ENCODE assay signal across 7 cellular contexts in the genomic region with DNA sequence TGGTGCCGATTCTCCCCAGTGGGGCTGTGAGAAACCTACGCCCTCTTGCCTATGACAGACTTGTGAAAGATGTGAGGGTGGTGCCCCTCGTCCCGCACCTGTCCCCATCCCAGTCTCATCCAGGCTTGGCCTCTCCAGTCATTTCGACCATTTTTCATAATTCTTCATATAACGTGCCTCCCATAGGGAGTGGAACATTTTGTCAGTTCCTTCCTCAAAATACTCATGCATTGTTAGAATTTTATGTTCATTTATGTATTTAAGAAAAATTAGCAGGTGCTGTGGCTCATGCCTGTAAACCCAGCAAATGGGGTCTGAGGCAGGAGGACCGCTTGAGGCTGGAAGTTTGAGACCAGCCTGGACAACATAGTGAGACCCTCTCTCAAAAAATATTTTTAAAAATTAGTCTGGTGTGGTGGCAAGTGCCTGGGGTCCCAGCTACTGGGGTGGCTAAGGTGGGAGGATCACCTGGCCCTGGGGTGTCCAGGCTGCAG. TPM values are rescaled to one million over a fixed set of nuclear protein-coding genes. Genes with fewer than 3 reads are reported as not detected.
DNase-seq lines count a peak whose midpoint lies in the region; ATAC-seq and TF ChIP-seq lines count a peak whose summit lies in the region.

No MANE protein-coding gene starts in this region.

- peak overlapping the region; percentile 100 for H3K27ac Mint-ChIP-seq in stimulated activated naive CD8-positive, alpha-beta T cell treated with anti-CD3 and anti-CD28 coated beads, Interleukin-15, amount 100 ng/mL, for 72 hours

- WGBS in hepatocyte (ENCODE audit: low lambda C conversion rate, missing lambda C conversion rate): 82% methylated on average over 7 of the region's 7 CpGs

- DNase-seq in H7 (no peak), WERI-Rb-1 (no peak), hepatocyte (ENCODE audit: low spot score) (no peak), omental fat pad (ENCODE audit: low spot score) (no peak)
- peak in 1 of 2 donors; percentile 6 for DNase-seq in stimulated activated naive CD8-positive, alpha-beta T cell treated with anti-CD3 and anti-CD28 coated beads, Interleukin-15, amount 100 ng/mL, for 72 hours

- peaks cover 28% of the 10 kb centered on the region for H3K4me1 Mint-ChIP-seq in stimulated activated naive CD8-positive, alpha-beta T cell treated with anti-CD3 and anti-CD28 coated beads, Interleukin-15, amount 100 ng/mL, for 72 hours

- H3K4me2 ChIP-seq in hepatocyte: peak overlapping the region; percentile 42

- peak; percentile 1 for ATAC-seq in stimulated activated naive CD8-positive, alpha-beta T cell treated with anti-CD3 and anti-CD28 coated beads, Interleukin-15, amount 100 ng/mL, for 72 hours
- ATAC-seq in HG02678 (IDR thresholded peaks at IDR 0.05; ENCODE audit: unreplicated experiment): no peak
- no peak for ATAC-seq in omental fat pad (ENCODE audit: low FRiP score)
- no peak for ATAC-seq in HG03196 (IDR thresholded peaks at IDR 0.05; ENCODE audit: unreplicated experiment)

- peak overlapping the region; percentile 98 to 100 for H3K4me3 Mint-ChIP-seq in stimulated activated naive CD8-positive, alpha-beta T cell treated with anti-CD3 and anti-CD28 coated beads, Interleukin-15, amount 100 ng/mL, for 72 hours

- no peaks in the 10 kb centered on the region for H3K27me3 Mint-ChIP-seq in stimulated activated naive CD8-positive, alpha-beta T cell treated with anti-CD3 and anti-CD28 coated beads, Interleukin-15, amount 100 ng/mL, for 72 hours

- H3K79me2 ChIP-seq in hepatocyte: peaks cover 5% of the 10 kb centered on the region

- H3K9me3 Mint-ChIP-seq in stimulated activated naive CD8-positive, alpha-beta T cell treated with anti-CD3 and anti-CD28 coated beads, Interleukin-15, amount 100 ng/mL, for 72 hours: peaks cover 4 to 6% of the 10 kb centered on the region in 2 donors

- peaks cover 9% of the 10 kb centered on the region; the same call in 1 of the 2 replicates for H3K27me3 ChIP-seq in H7 (ENCODE audit: control insufficient read depth, insufficient read depth, low read length)
- H3K27me3 ChIP-seq in WERI-Rb-1 (ENCODE audit: insufficient read depth, low read depth, severe bottlenecking): no peaks in the 10 kb centered on the region
- H3K27me3 ChIP-seq in hepatocyte: no peaks in the 10 kb centered on the region

- H3K27ac ChIP-seq in WERI-Rb-1 (peak overlapping the region; percentile 41), hepatocyte (peak overlapping the region; percentile 41)

- peak overlapping the region; percentile 20; the same call in 1 of the 2 replicates for H3K4me3 ChIP-seq in H7 (ENCODE audit: insufficient read depth, low read depth, low read length)
- no peak overlapping the region for H3K4me3 ChIP-seq in WERI-Rb-1 (ENCODE audit: low read depth, low read length)
- no peak overlapping the region for H3K4me3 ChIP-seq in hepatocyte

- H3K4me1 ChIP-seq in hepatocyte (ENCODE audit: insufficient read depth): no peaks in the 10 kb centered on the region

- H3K36me3 ChIP-seq in H7 (replicated peaks; ENCODE audit: control insufficient read depth, insufficient read depth, low read length) (peaks cover 12% of the 10 kb centered on the region), WERI-Rb-1 (peaks cover 35% of the 10 kb centered on the region), hepatocyte (replicated peaks; ENCODE audit: insufficient read depth, low read depth) (no peaks in the 10 kb centered on the region)

- peak overlapping the region; percentile 41 for H2AFZ ChIP-seq in hepatocyte

- no peak for TF ChIP-seq CTCF in WERI-Rb-1 (IDR thresholded peaks at IDR 0.05; ENCODE audit: low read depth, low read length)
- TF ChIP-seq CTCF in hepatocyte (IDR thresholded peaks at IDR 0.05; ENCODE audit: poor library complexity): no peak
- TF ChIP-seq CTCF in omental fat pad (IDR thresholded peaks at IDR 0.05): no peak

- H3K9me3 ChIP-seq in WERI-Rb-1 (ENCODE audit: severe bottlenecking) (peaks cover 7% of the 10 kb centered on the region), hepatocyte (ENCODE audit: low read depth) (no peaks in the 10 kb centered on the region)

- H4K20me1 ChIP-seq in hepatocyte (ENCODE audit: insufficient read depth, poor library complexity, severe bottlenecking): no peaks in the 10 kb centered on the region

- H3K9me2 ChIP-seq in hepatocyte (replicated peaks; ENCODE audit: insufficient read depth): no peaks in the 10 kb centered on the region

RNA-seq across cellular contexts. Expression of a gene that starts 0.8 kb away (rescaled TPM):
- 99.0 and 107 TPM in 2 replicates for total RNA-seq in H7 (2014; rRNA removed; shearing (Covaris generic))
- 25.2 and 29.5 TPM in 2 replicates for total RNA-seq in hepatocyte
- 28.5 and 39.6 TPM in 2 replicates for polyA plus RNA-seq in hepatocyte
- total RNA-seq in omental fat pad: 10 to 100 TPM; 14.9 to 32.6 (median 19.9) TPM

RNA-seq across cellular contexts. Expression of a gene that starts 19.7 kb away (rescaled TPM):
- total RNA-seq in H7 (2014; rRNA removed; shearing (Covaris generic)): 8.6 and 14.8 TPM in 2 replicates
- total RNA-seq in hepatocyte: 17.3 and 19.6 TPM in 2 replicates
- polyA plus RNA-seq in hepatocyte: 11.2 and 16.2 TPM in 2 replicates
- total RNA-seq in omental fat pad: 10 to 100 TPM in 1 of 4 donors, 1 to 10 TPM in 2, under 1 TPM in 1; 0.63 to 17.2 (median 3.6) TPM

RNA-seq across cellular contexts. Expression of a gene that starts 42.8 kb away (rescaled TPM):
- 27.5 and 38.7 TPM in 2 replicates for total RNA-seq in H7 (2014; rRNA removed; shearing (Covaris generic))
- total RNA-seq in hepatocyte (0.24 and 1.2 TPM in 2 replicates), omental fat pad (100 to 1,000 TPM in 1 of 4 donors, 10 to 100 TPM in 3; 50.2 to 103 (median 77.0) TPM)
- polyA plus RNA-seq in hepatocyte: 1.1 TPM in 1 of 2 replicates, not detected in the other

RNA-seq across cellular contexts. Expression of a gene that starts 44.6 kb away (rescaled TPM):
- total RNA-seq in H7 (2014; rRNA removed; shearing (Covaris generic)): 23.3 and 25.0 TPM in 2 replicates
- 12.5 and 17.9 TPM in 2 replicates for total RNA-seq in hepatocyte
- 17.4 and 20.2 TPM in 2 replicates for polyA plus RNA-seq in hepatocyte
- total RNA-seq in omental fat pad: 1 to 10 TPM; 4.3 to 9.6 (median 4.8) TPM

Comparison
In these comparisons a context has a peak if more than half of its experiments do, and no peak if none do; other contexts are left out.
1. RNA of a gene that starts 42.8 kb away (total RNA-seq): 50.2 to 103 TPM in omental fat pad and 27.5 to 38.7 TPM in H7; 0.24 to 1.2 TPM in hepatocyte; every median in the first group is over 10 times any median in the second.